27 cellular contexts compared by ENCODE assay signal in genomic region chr13:21884299-21884878, GRCh38.
DNase-seq lines count a peak whose midpoint lies in the region; ATAC-seq, FAIRE-seq and TF ChIP-seq lines count a peak whose summit lies in the region.
"Had no signal": no experiment of that assay in that cellular context is flagged by ENCODE, and none has a peak within 500 bp of the region (broad histone marks: within the 10 kb centered on the region; RNA-seq: fewer than 3 reads in every experiment).

No MANE protein-coding gene starts in this region.

- in situ Hi-C loops in HepG2 (cut with HindIII; ENCODE audit: extremely low pct_ligation_motif_present, low pct_unique_long_range_greater_than_20kb) = loop anchor here (25.0 kb wide), 1 partner anchor 97 kb away; no protein-coding TSS in a partner anchor

- H3K4me3 Mint-ChIP-seq in GM23338 (no peak overlapping the region), endothelial cell (ENCODE audit: unreplicated experiment) (no peak overlapping the region)
- H3K4me3 Mint-ChIP-seq: activated CD4-positive, alpha-beta memory T cell treated with anti-CD3 and anti-CD28 coated beads for 36 hours; activated naive CD4-positive, alpha-beta T cell treated with anti-CD3 and anti-CD28 coated beads, Interleukin-2, amount 10 ng/mL, durations not matched to agents 7 days and 5 days; IgD-negative memory B cell; memory B cell; stimulated activated effector memory CD8-positive, alpha-beta T cell treated with anti-CD3 and anti-CD28 coated beads, Interleukin-12 subunit alpha, Interleukin-12 subunit beta, amount 100 ng/mL, for 72 hours had no signal

- H3K36me3 ChIP-seq in GM23338 (ENCODE audit: insufficient read depth) = no peaks in the 10 kb centered on the region
- H3K36me3 ChIP-seq in HepG2 (replicated peaks in 1 of 2; ENCODE audit: control insufficient read depth in 1 of 2, insufficient read depth in 2 of 2, low read length in 2 of 2) = no peaks in the 10 kb centered on the region
- H3K36me3 ChIP-seq: BE2C, brain microvascular endothelial cell, pancreas, tibial nerve had no signal

- TF ChIP-seq POLR2A in HepG2 (IDR thresholded peaks at IDR 0.05; ENCODE audit: insufficient read depth in 1 of 2, low read depth in 2 of 2, low read length in 2 of 2) = no peak

- no peak for TF ChIP-seq EP300 in HepG2 (IDR thresholded peaks at IDR 0.05; ENCODE audit: low read depth in 2 of 2, low read length in 2 of 2)
- TF ChIP-seq EP300 in HepG2 (CRISPR knock-in tag; IDR thresholded peaks at IDR 0.05; ENCODE audit: borderline replicate concordance) = no peak

- H3K9me2 ChIP-seq in GM23338 (ENCODE audit: insufficient read depth) = no peaks in the 10 kb centered on the region

- DNase-seq in COR-L47 (lab: John Stamatoyannopoulos, UW) (peak; percentile 81), GM23338 (ENCODE audit: low spot score) (no peak), NCI-H526 (lab: John Stamatoyannopoulos, UW) (peak; percentile 19 to 66), endothelial cell (ENCODE audit: low spot score) (no peak), NCI-H146 treated with DMSO at 0.1 percent for 48 hours (lab: John Stamatoyannopoulos, UW; ENCODE audit: unreplicated experiment) (no peak), HepG2 (ENCODE audit: low spot score) (no peak)
- DNase-seq: ACHN; activated CD4-positive, alpha-beta memory T cell treated with anti-CD3 and anti-CD28 coated beads for 36 hours; activated CD4-positive, alpha-beta T cell treated with anti-CD3 and anti-CD28 coated beads for 1 hour; activated naive CD4-positive, alpha-beta T cell treated with anti-CD3 and anti-CD28 coated beads, Interleukin-2, amount 10 ng/mL, durations not matched to agents 7 days and 5 days; amniotic stem cell; BE2C; brain microvascular endothelial cell; CD8-positive, alpha-beta memory T cell; dorsolateral prefrontal cortex; GDM1; hypothalamus; MV-4-11; NCI-H446; pancreas; Right ventricle myocardium superior had no signal

- H3K27me3 ChIP-seq in GM23338 (ENCODE audit: insufficient read depth) = no peaks in the 10 kb centered on the region
- peaks cover 1 to 7% of the 10 kb centered on the region in 2 experiments; a peak in 2 of 5 replicates for H3K27me3 ChIP-seq in HepG2 (ENCODE audit: control insufficient read depth in 1 of 2, insufficient read depth in 2 of 2, low read length in 2 of 2)
- H3K27me3 ChIP-seq: BE2C, brain microvascular endothelial cell, pancreas, tibial nerve had no signal

- H3K27me3 Mint-ChIP-seq in GM23338 (ENCODE audit: insufficient read depth, low read depth, poor library complexity) = no peaks in the 10 kb centered on the region
- H3K27me3 Mint-ChIP-seq in endothelial cell (ENCODE audit: unreplicated experiment) = peaks cover 12% of the 10 kb centered on the region
- H3K27me3 Mint-ChIP-seq: activated CD4-positive, alpha-beta memory T cell treated with anti-CD3 and anti-CD28 coated beads for 36 hours; activated naive CD4-positive, alpha-beta T cell treated with anti-CD3 and anti-CD28 coated beads, Interleukin-2, amount 10 ng/mL, durations not matched to agents 7 days and 5 days had no signal

- H3K4me1 Mint-ChIP-seq in GM23338 = no peaks in the 10 kb centered on the region
- H3K4me1 Mint-ChIP-seq in endothelial cell (ENCODE audit: unreplicated experiment) = peaks cover 37% of the 10 kb centered on the region
- H3K4me1 Mint-ChIP-seq: IgD-negative memory B cell; memory B cell; stimulated activated effector memory CD8-positive, alpha-beta T cell treated with anti-CD3 and anti-CD28 coated beads, Interleukin-12 subunit alpha, Interleukin-12 subunit beta, amount 100 ng/mL, for 72 hours had no signal

- ATAC-seq in GM23338 (no peak), HG02884 (IDR thresholded peaks at IDR 0.05; ENCODE audit: unreplicated experiment) (no peak), HepG2 (no peak), GM18861 (IDR thresholded peaks at IDR 0.05; ENCODE audit: unreplicated experiment) (no peak)
- ATAC-seq: pancreas; stimulated activated effector memory CD8-positive, alpha-beta T cell treated with anti-CD3 and anti-CD28 coated beads, Interleukin-12 subunit alpha, Interleukin-12 subunit beta, amount 100 ng/mL, for 72 hours had no signal

- POLR2A ChIA-PET in HepG2 (lab: Yijun Ruan, JAX) = no interaction called here

- no peak for TF ChIP-seq CTCF in GM23338 (conservative IDR thresholded peaks at IDR 0.05; ENCODE audit: low read depth in 2 of 2)
- TF ChIP-seq CTCF in endothelial cell (IDR thresholded peaks at IDR 0.05; ENCODE audit: unreplicated experiment) = no peak
- TF ChIP-seq CTCF in HepG2 (CRISPR knock-in tag; IDR thresholded peaks at IDR 0.05) = no peak

- no peaks in the 10 kb centered on the region for H3K36me3 Mint-ChIP-seq in GM23338 (ENCODE audit: low read depth)
- peaks cover 7% of the 10 kb centered on the region for H3K36me3 Mint-ChIP-seq in endothelial cell (ENCODE audit: low read depth, unreplicated experiment)
- H3K36me3 Mint-ChIP-seq: activated CD4-positive, alpha-beta memory T cell treated with anti-CD3 and anti-CD28 coated beads for 36 hours; activated naive CD4-positive, alpha-beta T cell treated with anti-CD3 and anti-CD28 coated beads, Interleukin-2, amount 10 ng/mL, durations not matched to agents 7 days and 5 days; IgD-negative memory B cell; memory B cell; stimulated activated effector memory CD8-positive, alpha-beta T cell treated with anti-CD3 and anti-CD28 coated beads, Interleukin-12 subunit alpha, Interleukin-12 subunit beta, amount 100 ng/mL, for 72 hours had no signal

- no peak overlapping the region for H3K4me2 ChIP-seq in GM23338
- H3K4me2 ChIP-seq in HepG2 (ENCODE audit: low read depth, low read length) = no peak overlapping the region

- no TSS peak for BruUV-seq in HepG2 (replicated peaks; lab: Mats Ljungman, UMichigan)

- H3F3A ChIP-seq in GM23338 (replicated peaks; ENCODE audit: low read depth) = no peaks in the 10 kb centered on the region

- WGBS in HepG2 (ENCODE audit: low lambda C conversion rate) = 49% methylated on average over 5 of the region's 5 CpGs

- H4K20me1 ChIP-seq in GM23338 (replicated peaks; ENCODE audit: insufficient read depth) (no peaks in the 10 kb centered on the region), HepG2 (ENCODE audit: insufficient read depth, low read length) (no peaks in the 10 kb centered on the region)

- H2AFZ ChIP-seq in GM23338 = 0 out of 2 replicates have a peak overlapping the region, but pooled peaks have one; percentile 23
- no peak overlapping the region for H2AFZ ChIP-seq in HepG2 (ENCODE audit: low read length)

- H3K9me3 ChIP-seq in HepG2 (ENCODE audit: low read length) = no peaks in the 10 kb centered on the region
- H3K9me3 ChIP-seq: BE2C, pancreas, tibial nerve had no signal

- H3K79me2 ChIP-seq in GM23338 (replicated peaks; ENCODE audit: insufficient read depth) (no peaks in the 10 kb centered on the region), HepG2 (ENCODE audit: insufficient read depth, low read length) (no peaks in the 10 kb centered on the region)

- H3K27ac Mint-ChIP-seq in GM23338 = no peak overlapping the region
- peak overlapping the region; percentile 67 for H3K27ac Mint-ChIP-seq in endothelial cell (ENCODE audit: unreplicated experiment)
- H3K27ac Mint-ChIP-seq: activated CD4-positive, alpha-beta memory T cell treated with anti-CD3 and anti-CD28 coated beads for 36 hours; CD8-positive, alpha-beta memory T cell; IgD-negative memory B cell; memory B cell; stimulated activated effector memory CD8-positive, alpha-beta T cell treated with anti-CD3 and anti-CD28 coated beads, Interleukin-12 subunit alpha, Interleukin-12 subunit beta, amount 100 ng/mL, for 72 hours had no signal

- intact Hi-C loops in HepG2 (cut with micrococcal nuclease; ENCODE audit: unreplicated experiment) = no loop called here

- FAIRE-seq in HepG2 (lab: Jason Lieb, UNC) = no peak
- FAIRE-seq: pancreas had no signal

- CTCF ChIA-PET in HepG2 (lab: Yijun Ruan, JAX; ENCODE audit: low intra/inter-chr PET ratio, low total read pairs) = no interaction called here

- no peak for TF ChIP-seq RAD21 in HepG2 (CRISPR knock-in tag; IDR thresholded peaks at IDR 0.05)

- no peak overlapping the region for H3K9ac ChIP-seq in HepG2 (ENCODE audit: insufficient read depth, low read depth, low read length)

- H3K27ac ChIP-seq in GM23338 (ENCODE audit: low read depth) (no peak overlapping the region), HepG2 (ENCODE audit: extremely low read length, insufficient read depth, low read length) (no peak overlapping the region)
- H3K27ac ChIP-seq: brain microvascular endothelial cell, dorsolateral prefrontal cortex, pancreas, tibial nerve had no signal

- no peaks in the 10 kb centered on the region; the same call in 2 of the 3 replicates for H3K9me3 Mint-ChIP-seq in GM23338
- no peaks in the 10 kb centered on the region for H3K9me3 Mint-ChIP-seq in endothelial cell (ENCODE audit: unreplicated experiment)
- H3K9me3 Mint-ChIP-seq: activated CD4-positive, alpha-beta memory T cell treated with anti-CD3 and anti-CD28 coated beads for 36 hours; activated naive CD4-positive, alpha-beta T cell treated with anti-CD3 and anti-CD28 coated beads, Interleukin-2, amount 10 ng/mL, durations not matched to agents 7 days and 5 days; CD8-positive, alpha-beta memory T cell; memory B cell; stimulated activated effector memory CD8-positive, alpha-beta T cell treated with anti-CD3 and anti-CD28 coated beads, Interleukin-12 subunit alpha, Interleukin-12 subunit beta, amount 100 ng/mL, for 72 hours had no signal

- no peak overlapping the region for H3K4me3 ChIP-seq in GM23338
- H3K4me3 ChIP-seq in HepG2 (replicated peaks in 1 of 3; ENCODE audit: insufficient read depth in 1 of 3, low read depth in 2 of 3, low read length in 3 of 3) = no peak overlapping the region
- H3K4me3 ChIP-seq: dorsolateral prefrontal cortex, pancreas, tibial nerve had no signal

- no peaks in the 10 kb centered on the region for H3K4me1 ChIP-seq in GM23338 (ENCODE audit: insufficient read depth)
- no peaks in the 10 kb centered on the region for H3K4me1 ChIP-seq in HepG2 (ENCODE audit: insufficient read depth, low read length)
- H3K4me1 ChIP-seq: BE2C, pancreas, tibial nerve had no signal

TF ChIP-seq in GM23338, 12 proteins besides CTCF, POLR2A, EP300 and RAD21 (continues in another document):
- TF ChIP-seq NANOG (IDR thresholded peaks at IDR 0.05; ENCODE audit: borderline replicate concordance) (no peak), ZNF114 (CRISPR knock-in tag; IDR thresholded peaks at IDR 0.05) (no peak), JUNB (IDR thresholded peaks at IDR 0.05; ENCODE audit: unreplicated experiment) (no peak), ZNF331 (CRISPR knock-in tag; IDR thresholded peaks at IDR 0.05; ENCODE audit: low read depth) (no peak), CREB1 (CRISPR knock-in tag; IDR thresholded peaks at IDR 0.05; ENCODE audit: low read depth) (no peak)

TF ChIP-seq in HepG2, 621 proteins besides CTCF, POLR2A, EP300 and RAD21 (continues in another document):
- TF ChIP-seq TOPORS (CRISPR knock-in tag; IDR thresholded peaks at IDR 0.05) (no peak), XRCC5 (optimal IDR thresholded peaks at IDR 0.05; ENCODE audit: low read length) (no peak)

Comparison
In these comparisons a context has a peak if more than half of its experiments do, and no peak if none do; other contexts are left out.
1. DNase-seq: peak in COR-L47 (single experiment) and NCI-H526 (2 of 2); none in GM23338 (single experiment), endothelial cell (single experiment), NCI-H146 treated with DMSO at 0.1 percent for 48 hours (single experiment) and HepG2 (single experiment).